ENCODE assay signal across 8 cellular contexts in genomic region chr10:27558612-27559020, GRCh38. TPM values are rescaled to one million over a fixed set of nuclear protein-coding genes. Genes with fewer than 3 reads are reported as not detected.
DNase-seq lines count a peak whose midpoint lies in the region; ATAC-seq and TF ChIP-seq lines count a peak whose summit lies in the region.

No MANE protein-coding gene starts in this region.

- intact Hi-C loops in left ventricle myocardium superior (cut with micrococcal nuclease), result no loop called here
- intact Hi-C loops in gastrocnemius medialis (cut with DNase I; ENCODE audit: low total_unique reads), result loop anchor here (5.0 to 10.0 kb wide), 2 partner anchors 99 to 686 kb away; no protein-coding TSS in a partner anchor

- peak; percentile 32 for DNase-seq in stimulated activated CD4-positive, alpha-beta T cell treated with anti-CD3 and anti-CD28 coated beads, Interleukin-15, amount 100 ng/mL, for 24 hours
- no peak for DNase-seq in stimulated activated CD4-positive, alpha-beta T cell treated with anti-CD3 and anti-CD28 coated beads, Interleukin-1b, Interleukin-23, amount 100 ng/mL, for 48 hours
- DNase-seq in HAP-1 (ENCODE audit: low spot score in 2 of 2), result peak; percentile 53 to 74
- peak; percentile 65 for DNase-seq in NCI-H460 (ENCODE audit: extremely low read depth, low read depth)
- peak; percentile 89 for DNase-seq in adipocyte (ENCODE audit: low read depth)
- no peak for DNase-seq in left ventricle myocardium superior
- DNase-seq in gastrocnemius medialis, result peak; percentile 10 to 36

- no peak overlapping the region for H3K4me3 ChIP-seq in HAP-1
- no peak overlapping the region for H3K4me3 ChIP-seq in adipocyte (ENCODE audit: low read length)
- no peak overlapping the region for H3K4me3 ChIP-seq in gastrocnemius medialis

- H3K9ac ChIP-seq in adipocyte (ENCODE audit: low read length), result no peak overlapping the region

- H3K27ac ChIP-seq in gastrocnemius medialis, result no peak overlapping the region

- H3K9me3 ChIP-seq in HAP-1, result no peaks in the 10 kb centered on the region
- H3K9me3 ChIP-seq in adipocyte (ENCODE audit: control insufficient read depth, low read length), result no peaks in the 10 kb centered on the region
- H3K9me3 ChIP-seq in gastrocnemius medialis, result no peaks in the 10 kb centered on the region

- H3K36me3 ChIP-seq in HAP-1 (replicated peaks) (no peaks in the 10 kb centered on the region), adipocyte (ENCODE audit: control insufficient read depth, insufficient read depth, low read length, severe bottlenecking) (no peaks in the 10 kb centered on the region), gastrocnemius medialis (no peaks in the 10 kb centered on the region)

- H3K27me3 ChIP-seq in HAP-1 (ENCODE audit: low read depth), result no peaks in the 10 kb centered on the region
- H3K27me3 ChIP-seq in adipocyte (replicated peaks; ENCODE audit: control insufficient read depth, insufficient read depth, low read length), result no peaks in the 10 kb centered on the region
- H3K27me3 ChIP-seq in gastrocnemius medialis, result no peaks in the 10 kb centered on the region

- TF ChIP-seq POLR2A in gastrocnemius medialis (IDR thresholded peaks at IDR 0.05), result no peak

- H3K4me1 ChIP-seq in HAP-1 (no peaks in the 10 kb centered on the region), adipocyte (ENCODE audit: control insufficient read depth, insufficient read depth, low read length) (no peaks in the 10 kb centered on the region), gastrocnemius medialis (no peaks in the 10 kb centered on the region)

- ATAC-seq in left ventricle myocardium superior (peak; percentile 92), gastrocnemius medialis (peak in 1 of 2 donors; percentile 91), HG03095 (IDR thresholded peaks at IDR 0.05; ENCODE audit: unreplicated experiment) (no peak)

- peak; percentile 16 to 62 (median 49) for TF ChIP-seq CTCF in gastrocnemius medialis (IDR thresholded peaks at IDR 0.05 in 4 of 5, conservative IDR thresholded peaks at IDR 0.05 in 1 of 5)

- in situ Hi-C loops in HAP-1 (cut with MboI; ENCODE audit: low sequenced_read_pairs) (loop anchor here (10.0 to 25.0 kb wide), 3 partner anchors 96 to 836 kb away; no protein-coding TSS in a partner anchor), gastrocnemius medialis (cut with MboI; ENCODE audit: low sequenced_read_pairs in 4 of 4) (loop anchor here in 3 of 4 donors (5.0 to 25.0 kb wide), 5 partner anchors 96 to 829 kb away; no protein-coding TSS in a partner anchor)

RNA-seq across cellular contexts. Expression of gene RAB18, which starts 54.5 kb away (rescaled TPM):
- 78.0 and 116 TPM in 2 replicates for total RNA-seq in NCI-H460 (2014; rRNA removed; shearing (Covaris generic))
- polyA plus RNA-seq in NCI-H460 (2014; cell fraction: nucleus; rRNA removed), result 30.6 and 33.5 TPM in 2 replicates
- total RNA-seq in left ventricle myocardium superior, result 124 TPM
- 10 to 100 TPM; 46.0 to 51.6 (median 47.1) TPM for total RNA-seq in gastrocnemius medialis

Comparison
In these comparisons a context has a peak if more than half of its experiments do, and no peak if none do; other contexts are left out.
1. DNase-seq: peak in stimulated activated CD4-positive, alpha-beta T cell treated with anti-CD3 and anti-CD28 coated beads, Interleukin-15, amount 100 ng/mL, for 24 hours (single experiment), HAP-1 (2 of 2), NCI-H460 (single experiment), adipocyte (single experiment) and gastrocnemius medialis (2 of 2); none in stimulated activated CD4-positive, alpha-beta T cell treated with anti-CD3 and anti-CD28 coated beads, Interleukin-1b, Interleukin-23, amount 100 ng/mL, for 48 hours (single experiment) and left ventricle myocardium superior (single experiment).